ENCODE assay signal across 8 cellular contexts in the genomic region with DNA sequence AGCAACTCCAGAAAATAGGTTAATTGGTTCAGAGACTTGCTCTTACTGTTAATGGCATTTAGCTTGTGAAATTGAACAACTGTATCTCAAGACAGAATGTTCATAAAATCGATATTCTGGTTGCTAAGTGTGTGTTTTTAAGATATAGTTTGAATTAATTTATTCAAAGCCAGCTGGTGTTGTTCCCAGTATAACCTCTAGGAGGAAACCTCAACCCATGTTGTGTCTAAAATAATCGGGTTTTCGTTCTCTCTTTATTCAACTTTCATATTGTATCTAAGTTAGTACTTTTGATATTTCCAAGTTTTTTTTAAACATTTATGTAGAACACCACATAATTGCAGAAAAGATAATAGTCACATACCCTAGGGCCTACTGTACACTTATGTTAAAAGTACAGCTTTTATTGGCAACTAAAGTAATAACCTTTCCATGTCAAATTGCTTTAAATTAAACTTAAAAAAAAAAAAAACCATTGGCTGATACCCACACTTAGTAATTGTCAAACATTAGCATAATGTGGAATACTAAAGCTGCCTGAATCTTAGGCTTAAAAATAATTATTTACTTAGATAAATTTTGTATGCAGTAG.
DNase-seq lines count a peak whose midpoint lies in the region; ATAC-seq and TF ChIP-seq lines count a peak whose summit lies in the region.

No MANE protein-coding gene starts in this region.

- no peaks in the 10 kb centered on the region for H3K79me2 ChIP-seq in GM23248 (ENCODE audit: insufficient read depth)

- H3K9me2 ChIP-seq in GM23248 (ENCODE audit: insufficient read depth) = no peaks in the 10 kb centered on the region

- ATAC-seq in RWPE2 (ENCODE audit: low read depth) (no peak), GM18517 (IDR thresholded peaks at IDR 0.05; ENCODE audit: unreplicated experiment) (no peak), HG03442 (IDR thresholded peaks at IDR 0.05; ENCODE audit: unreplicated experiment) (no peak), omental fat pad (ENCODE audit: low FRiP score) (no peak)

- H4K20me1 ChIP-seq in GM23248 (ENCODE audit: insufficient read depth) = no peaks in the 10 kb centered on the region

- H3F3A ChIP-seq in GM23248 (ENCODE audit: insufficient read depth) = no peaks in the 10 kb centered on the region

- intact Hi-C loops in activated T-helper 1 cell treated with anti-CD3 and anti-CD28 coated beads, Interleukin-12 subunit alpha, Interleukin-12 subunit beta, Interleukin-2, Interleukin-4 antibody, amounts not matched to agents 30 ng/mL and 10 ng/mL and 1 ng/mL, durations not matched to agents 14 hours and 24 hours and 36 hours (cut with micrococcal nuclease) = no loop called here

- no peak overlapping the region for H3K4me3 Mint-ChIP-seq in activated T-helper 1 cell treated with anti-CD3 and anti-CD28 coated beads, Interleukin-12 subunit alpha, Interleukin-12 subunit beta, Interleukin-2, Interleukin-4 antibody, amounts not matched to agents 30 ng/mL and 10 ng/mL and 1 ng/mL, durations not matched to agents 14 hours and 24 hours and 36 hours

- H3K27ac Mint-ChIP-seq in activated T-helper 1 cell treated with anti-CD3 and anti-CD28 coated beads, Interleukin-12 subunit alpha, Interleukin-12 subunit beta, Interleukin-2, Interleukin-4 antibody, amounts not matched to agents 30 ng/mL and 10 ng/mL and 1 ng/mL, durations not matched to agents 14 hours and 24 hours and 36 hours = no peak overlapping the region

- no peaks in the 10 kb centered on the region for H3K36me3 ChIP-seq in BJ (ENCODE audit: control insufficient read depth, insufficient read depth, low read length)
- H3K36me3 ChIP-seq in GM23248 (ENCODE audit: low read depth) = no peaks in the 10 kb centered on the region
- no peaks in the 10 kb centered on the region for H3K36me3 ChIP-seq in RWPE2 (ENCODE audit: low read depth)

- in situ Hi-C loops in GM23248 (cut with MboI) = loop anchor here (25.0 kb wide), 1 partner anchor 1572 kb away; no protein-coding TSS in a partner anchor

- no peak overlapping the region for H2AFZ ChIP-seq in GM23248

- H3K4me1 ChIP-seq in GM23248 (ENCODE audit: insufficient read depth) = no peaks in the 10 kb centered on the region
- H3K4me1 ChIP-seq in RWPE2 (ENCODE audit: insufficient read depth, poor library complexity, severe bottlenecking) = no peaks in the 10 kb centered on the region

- CTCF ChIA-PET in BJ (lab: Yijun Ruan, JAX) = interaction anchor here (0.6 to 1.6 kb wide), 4 partner anchors 9 to 19 kb away, joined by 3 to 6 read pairs (median 3); no protein-coding TSS in a partner anchor

- H3K9me3 ChIP-seq in GM23248 (ENCODE audit: low read depth) = no peaks in the 10 kb centered on the region
- H3K9me3 ChIP-seq in RWPE2 (ENCODE audit: severe bottlenecking) = no peaks in the 10 kb centered on the region

- H3K27ac ChIP-seq in GM23248 = no peak overlapping the region
- H3K27ac ChIP-seq in RWPE2 (ENCODE audit: poor library complexity, severe bottlenecking) = no peak overlapping the region

- TF ChIP-seq CTCF in BJ (IDR thresholded peaks at IDR 0.05; ENCODE audit: insufficient read depth, low read depth, low read length) (peak; percentile 54), RWPE2 (IDR thresholded peaks at IDR 0.05; ENCODE audit: poor library complexity, severe bottlenecking) (peak; percentile 88), omental fat pad (IDR thresholded peaks at IDR 0.05) (no peak)

- H3K4me3 ChIP-seq in BJ (ENCODE audit: low read depth, low read length) (no peak overlapping the region), GM23248 (no peak overlapping the region), RWPE2 (ENCODE audit: severe bottlenecking) (no peak overlapping the region)

- H3K27me3 ChIP-seq in BJ (ENCODE audit: control insufficient read depth, insufficient read depth, low read length) (no peaks in the 10 kb centered on the region), GM23248 (replicated peaks; ENCODE audit: insufficient read depth) (no peaks in the 10 kb centered on the region; the same call in 1 of the 2 replicates), RWPE2 (ENCODE audit: insufficient read depth, poor library complexity, severe bottlenecking) (peaks cover 5% of the 10 kb centered on the region)

- DNase-seq in BJ (ENCODE audit: low read depth) (no peak), GM23248 (peak; percentile 51), RWPE2 (ENCODE audit: low spot score) (no peak), hepatic stellate cell (ENCODE audit: low spot score) (peak; percentile 10), omental fat pad (ENCODE audit: low spot score) (no peak)
- no peak for DNase-seq in activated T-helper 1 cell treated with anti-CD3 and anti-CD28 coated beads, Interleukin-12 subunit alpha, Interleukin-12 subunit beta, Interleukin-2, Interleukin-4 antibody, amounts not matched to agents 30 ng/mL and 10 ng/mL and 1 ng/mL, durations not matched to agents 14 hours and 24 hours and 36 hours (ENCODE audit: low spot score)

- no peaks in the 10 kb centered on the region for H3K4me1 Mint-ChIP-seq in activated T-helper 1 cell treated with anti-CD3 and anti-CD28 coated beads, Interleukin-12 subunit alpha, Interleukin-12 subunit beta, Interleukin-2, Interleukin-4 antibody, amounts not matched to agents 30 ng/mL and 10 ng/mL and 1 ng/mL, durations not matched to agents 14 hours and 24 hours and 36 hours (ENCODE audit: low read depth)

- H3K36me3 Mint-ChIP-seq in activated T-helper 1 cell treated with anti-CD3 and anti-CD28 coated beads, Interleukin-12 subunit alpha, Interleukin-12 subunit beta, Interleukin-2, Interleukin-4 antibody, amounts not matched to agents 30 ng/mL and 10 ng/mL and 1 ng/mL, durations not matched to agents 14 hours and 24 hours and 36 hours (ENCODE audit: low read depth) = no peaks in the 10 kb centered on the region

- H3K4me2 ChIP-seq in GM23248 (ENCODE audit: unreplicated experiment) = peak overlapping the region; percentile 30

- H3K27me3 Mint-ChIP-seq in activated T-helper 1 cell treated with anti-CD3 and anti-CD28 coated beads, Interleukin-12 subunit alpha, Interleukin-12 subunit beta, Interleukin-2, Interleukin-4 antibody, amounts not matched to agents 30 ng/mL and 10 ng/mL and 1 ng/mL, durations not matched to agents 14 hours and 24 hours and 36 hours (ENCODE audit: insufficient read depth) = no peaks in the 10 kb centered on the region

- 1 to 3% methylated on average over 3 of the region's 3 CpGs for WGBS in GM23248 (ENCODE audit: low coverage in 1 of 2, low lambda C conversion rate in 2 of 2, missing lambda C conversion rate in 2 of 2), 2 experiments

- no peaks in the 10 kb centered on the region for H3K9me3 Mint-ChIP-seq in activated T-helper 1 cell treated with anti-CD3 and anti-CD28 coated beads, Interleukin-12 subunit alpha, Interleukin-12 subunit beta, Interleukin-2, Interleukin-4 antibody, amounts not matched to agents 30 ng/mL and 10 ng/mL and 1 ng/mL, durations not matched to agents 14 hours and 24 hours and 36 hours

- POLR2A ChIA-PET in BJ (lab: Charles Lee) = no interaction called here

- H3K9ac ChIP-seq in GM23248 = no peak overlapping the region

Comparison
In these comparisons a context has a peak if more than half of its experiments do, and no peak if none do; other contexts are left out.
1. DNase-seq: peak in GM23248 (single experiment) and hepatic stellate cell (single experiment); none in BJ (single experiment), RWPE2 (single experiment), activated T-helper 1 cell treated with anti-CD3 and anti-CD28 coated beads, Interleukin-12 subunit alpha, Interleukin-12 subunit beta, Interleukin-2, Interleukin-4 antibody, amounts not matched to agents 30 ng/mL and 10 ng/mL and 1 ng/mL, durations not matched to agents 14 hours and 24 hours and 36 hours (single experiment) and omental fat pad (single experiment).
2. CTCF ChIP-seq: peak in BJ (single experiment) and RWPE2 (single experiment); none in omental fat pad (0 of 3).